ENCODE assay signal across 1 cellular context in genomic region chr4:161704653-161705052, GRCh38.
TF ChIP-seq lines count a peak whose summit lies in the region.

No MANE protein-coding gene starts in this region.

TF ChIP-seq in SK-N-SH treated with all-trans-retinoic acid at 6 μM for 48 hours, 23 proteins besides CTCF, POLR2A, EP300 and RAD21 (continued from another document):
- no peak for TF ChIP-seq PATZ1 (CRISPR knock-in tag; IDR thresholded peaks at IDR 0.05; ENCODE audit: borderline replicate concordance)
- TF ChIP-seq SNAI2 (CRISPR knock-in tag; IDR thresholded peaks at IDR 0.05), result no peak
- TF ChIP-seq ZC3H10 (CRISPR knock-in tag; IDR thresholded peaks at IDR 0.05), result no peak
- TF ChIP-seq ISL1 (CRISPR knock-in tag; IDR thresholded peaks at IDR 0.05), result no peak
- TF ChIP-seq CSRNP3 (CRISPR knock-in tag; IDR thresholded peaks at IDR 0.05), result no peak
- no peak for TF ChIP-seq TSHZ2 (CRISPR knock-in tag; IDR thresholded peaks at IDR 0.05)
- no peak for TF ChIP-seq ARNTL (CRISPR knock-in tag; IDR thresholded peaks at IDR 0.05; ENCODE audit: borderline replicate concordance, low read depth)
- TF ChIP-seq TCF4 (CRISPR knock-in tag; IDR thresholded peaks at IDR 0.05; ENCODE audit: borderline replicate concordance), result no peak
- TF ChIP-seq POU6F1 (CRISPR knock-in tag; IDR thresholded peaks at IDR 0.05; ENCODE audit: borderline replicate concordance, low read depth), result no peak
- no peak for TF ChIP-seq ZFP3 (CRISPR knock-in tag; IDR thresholded peaks at IDR 0.05)
- TF ChIP-seq ZNF8 (CRISPR knock-in tag; IDR thresholded peaks at IDR 0.05), result no peak
